In genomic region chr3:178083906-178084823, GRCh38 we compare ENCODE assay signal across 8 cellular contexts.
DNase-seq lines count a peak whose midpoint lies in the region; TF ChIP-seq lines count a peak whose summit lies in the region.

No MANE protein-coding gene starts in this region.

- no peak overlapping the region for H2AFZ ChIP-seq in OCI-LY7 (ENCODE audit: low read length)

- H3K4me1 Mint-ChIP-seq in osteocyte (ENCODE audit: unreplicated experiment), result peaks cover 55% of the 10 kb centered on the region

- H3K27ac ChIP-seq in 22Rv1, result peak overlapping the region; percentile 95
- no peak overlapping the region for H3K27ac ChIP-seq in OCI-LY7 (ENCODE audit: low read depth, low read length, poor library complexity, severe bottlenecking)
- H3K27ac ChIP-seq in esophagus squamous epithelium, result peak overlapping the region in 3 of 4 donors; percentile 32 to 43 (median 43)

- H3K27me3 ChIP-seq in esophagus squamous epithelium, result no peaks in the 10 kb centered on the region

- H3K4me3 ChIP-seq in OCI-LY7 (ENCODE audit: low read depth, low read length, poor library complexity, severe bottlenecking), result no peak overlapping the region
- H3K4me3 ChIP-seq in esophagus squamous epithelium, result no peak overlapping the region

- CTCF ChIA-PET in HEK293T (lab: Yijun Ruan, JAX) (interaction anchor here (0.5 to 0.7 kb wide), 2 partner anchors 134 to 240 kb away, joined by 4 read pairs; no protein-coding TSS in a partner anchor), OCI-LY7 (lab: Charles Lee; ENCODE audit: unreplicated experiment) (interaction anchor here (0.6 kb wide), 1 partner anchor 58 kb away, joined by 4 read pairs; no protein-coding TSS in a partner anchor)

- H3K9me3 Mint-ChIP-seq in osteocyte (ENCODE audit: unreplicated experiment), result peaks cover 5% of the 10 kb centered on the region

- intact Hi-C loops in OCI-LY7 (cut with micrococcal nuclease; ENCODE audit: unreplicated experiment), result no loop called here
- intact Hi-C loops in esophagus squamous epithelium (cut with DNase I), result no loop called here

- H3K36me3 ChIP-seq in OCI-LY7 (ENCODE audit: insufficient read depth, low read length) (no peaks in the 10 kb centered on the region), esophagus squamous epithelium (no peaks in the 10 kb centered on the region)

- H3K79me2 ChIP-seq in OCI-LY7 (ENCODE audit: insufficient read depth, low read depth, low read length), result no peaks in the 10 kb centered on the region

- POLR2A ChIA-PET in HEK293T (lab: Yijun Ruan, JAX) (no interaction called here), OCI-LY7 (lab: Charles Lee) (interaction anchor here (0.9 kb wide), 1 partner anchor 20 kb away, joined by 4 read pairs; no protein-coding TSS in a partner anchor)

- 48 to 56% methylated on average over 6 of the region's 6 CpGs for WGBS in esophagus squamous epithelium, 2 donors

- H3K27me3 Mint-ChIP-seq in osteocyte (ENCODE audit: unreplicated experiment), result no peaks in the 10 kb centered on the region

- no peaks in the 10 kb centered on the region for H3K9me2 ChIP-seq in OCI-LY7 (ENCODE audit: insufficient read depth, low read length)

- no peak overlapping the region for H3K4me2 ChIP-seq in OCI-LY7 (ENCODE audit: low read length)

- H4K20me1 ChIP-seq in OCI-LY7 (ENCODE audit: insufficient read depth, low read length), result no peaks in the 10 kb centered on the region

- H3K4me1 ChIP-seq in OCI-LY7 (ENCODE audit: insufficient read depth, low read length, poor library complexity, severe bottlenecking) (no peaks in the 10 kb centered on the region), esophagus squamous epithelium (peaks cover 10 to 56% (median 33%) of the 10 kb centered on the region in 3 donors)

- DNase-seq in HEK293T (ENCODE audit: extremely low spot score) (no peak), OCI-LY7 (ENCODE audit: low spot score) (no peak), esophagus squamous epithelium (lab: John Stamatoyannopoulos, UW) (no peak), osteocyte (ENCODE audit: extremely low spot score, unreplicated experiment) (no peak), NOMO-1 treated with DMSO at 0.1 percent for 48 hours (lab: John Stamatoyannopoulos, UW; ENCODE audit: unreplicated experiment) (no peak), SW 1271 (lab: John Stamatoyannopoulos, UW) (no peak)
- DNase-seq in activated CD4-positive, CD25-positive, alpha-beta regulatory T cell treated with anti-CD3 and anti-CD28 coated beads, Interleukin-2, amount 50 U/mL, for 72 hours, result no peak

- TF ChIP-seq CTCF in 22Rv1 (IDR thresholded peaks at IDR 0.05), result peak; percentile 52
- TF ChIP-seq CTCF in OCI-LY7 (conservative IDR thresholded peaks at IDR 0.05; ENCODE audit: low read length), result peak; percentile 60
- TF ChIP-seq CTCF in esophagus squamous epithelium (IDR thresholded peaks at IDR 0.05), result peak in 4 of 6 experiments; percentile 29 to 62 (median 45)
- TF ChIP-seq CTCF in osteocyte (IDR thresholded peaks at IDR 0.05), result peak; percentile 58

- BruUV-seq in OCI-LY7 (replicated peaks; lab: Mats Ljungman, UMichigan), result no TSS peak

- peaks cover 3% of the 10 kb centered on the region for H3K36me3 Mint-ChIP-seq in osteocyte (ENCODE audit: unreplicated experiment)

- TF ChIP-seq POLR2A in esophagus squamous epithelium (IDR thresholded peaks at IDR 0.05), result no peak

- H3K4me3 Mint-ChIP-seq in osteocyte (ENCODE audit: unreplicated experiment), result no peak overlapping the region

- peak overlapping the region; percentile 92 for H3K27ac Mint-ChIP-seq in osteocyte (ENCODE audit: unreplicated experiment)

- H3K9me3 ChIP-seq in OCI-LY7 (ENCODE audit: low read length) (no peaks in the 10 kb centered on the region), esophagus squamous epithelium (no peaks in the 10 kb centered on the region)

TF ChIP-seq in HEK293T, 16 proteins besides CTCF, POLR2A, EP300 and RAD21:
- peak; percentile 92 for TF ChIP-seq PKNOX1 (IDR thresholded peaks at IDR 0.05)
- TF ChIP-seq ARNT (IDR thresholded peaks at IDR 0.05), result no peak
